ENCODE assay signal across 10 cellular contexts in the genomic region with DNA sequence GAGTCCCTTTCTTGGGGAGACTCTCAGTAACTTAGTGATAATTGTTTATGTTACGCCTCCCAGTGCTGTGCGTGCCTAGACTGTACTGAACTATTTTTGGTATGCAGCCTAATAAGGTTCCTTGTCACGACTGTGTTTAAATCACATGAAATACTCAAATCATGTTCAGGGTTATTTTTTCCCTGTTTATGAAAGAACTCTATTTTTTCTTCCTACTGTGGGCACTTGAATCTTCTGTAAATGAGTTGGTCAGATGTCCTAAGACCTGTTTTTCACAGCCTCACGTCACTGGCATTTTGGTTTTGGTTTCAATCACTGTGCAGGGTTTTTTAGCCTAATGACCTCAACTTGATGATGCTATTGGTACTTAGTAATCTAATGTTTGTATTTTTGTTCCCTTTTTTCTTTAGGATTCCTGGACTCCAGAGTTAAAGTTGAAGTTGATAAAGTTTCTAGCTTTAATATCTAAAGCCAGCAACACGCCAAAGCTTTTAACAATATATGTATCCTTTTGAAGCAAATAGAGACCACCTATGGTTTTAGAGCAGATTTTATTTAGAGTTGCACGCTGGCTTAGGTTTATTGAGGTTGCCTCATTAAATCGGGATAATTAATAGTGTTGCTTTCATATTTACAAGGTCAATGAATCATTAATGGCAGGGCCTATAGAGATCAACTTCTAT. TPM values are rescaled to one million over a fixed set of nuclear protein-coding genes. Genes with fewer than 3 reads are reported as not detected.
DNase-seq lines count a peak whose midpoint lies in the region; ATAC-seq, FAIRE-seq and TF ChIP-seq lines count a peak whose summit lies in the region.
"Had no signal": no experiment of that assay in that cellular context is flagged by ENCODE, and none has a peak within 500 bp of the region (broad histone marks: within the 10 kb centered on the region; RNA-seq: fewer than 3 reads in every experiment).

No MANE protein-coding gene starts in this region.

- FAIRE-seq in GM19239 (lab: Jason Lieb, UNC) = peak; percentile 94
- no peak for FAIRE-seq in endothelial cell of umbilical vein (lab: Jason Lieb, UNC)
- no peak for FAIRE-seq in RCC 7860 (lab: Jason Lieb, UNC)

- H3K4me2 ChIP-seq in endothelial cell of umbilical vein (ENCODE audit: insufficient read depth, low read length) = no peak overlapping the region

- TF ChIP-seq POLR2A in endothelial cell of umbilical vein (IDR thresholded peaks at IDR 0.05; ENCODE audit: low read depth, low read length) (no peak), tibial nerve (IDR thresholded peaks at IDR 0.05) (no peak)

- no peaks in the 10 kb centered on the region for H3K79me2 ChIP-seq in endothelial cell of umbilical vein (ENCODE audit: control insufficient read depth, insufficient read depth, low read length)

- intact Hi-C loops in endothelial cell of umbilical vein (cut with micrococcal nuclease) = no loop called here

- no peaks in the 10 kb centered on the region for H3K9me1 ChIP-seq in endothelial cell of umbilical vein (replicated peaks; ENCODE audit: control insufficient read depth, extremely low read depth, insufficient read depth, low read length)

- no peak overlapping the region for H2AFZ ChIP-seq in endothelial cell of umbilical vein (ENCODE audit: low read depth, low read length)

- peaks cover 0 to 2% of the 10 kb centered on the region in 2 experiments for H3K36me3 ChIP-seq in endothelial cell of umbilical vein (ENCODE audit: control insufficient read depth in 2 of 2, extremely low read depth in 1 of 2, insufficient read depth in 2 of 2, low read length in 2 of 2)
- peaks cover 0 to 24% (median 0%) of the 10 kb centered on the region in 3 donors for H3K36me3 ChIP-seq in tibial nerve

- DNase-seq in GM19239 (ENCODE audit: insufficient read length, low spot score) (no peak), endothelial cell of umbilical vein (ENCODE audit: low read depth, low spot score) (peak; percentile 17), tibial nerve (ENCODE audit: low spot score in 2 of 2) (no peak), DMS79 treated with DMSO at 0.1 percent for 48 hours (lab: John Stamatoyannopoulos, UW) (no peak), RCC 7860 (ENCODE audit: low spot score) (no peak)
- no peak for DNase-seq in stimulated activated naive CD4-positive, alpha-beta T cell treated with Interleukin-2 at 50 U/mL for 16 hours (lab: John Stamatoyannopoulos, UW)
- no peak for DNase-seq in activated CD4-positive, alpha-beta T cell treated with anti-CD3 and anti-CD28 coated beads, Interleukin-2, amount 50 U/mL, for 48 hours
- DNase-seq: activated B cell treated with CpG ODN at 0.5 μM for 24 hours, head of caudate nucleus had no signal

- dilution Hi-C loops in endothelial cell of umbilical vein (cut with MboI; ENCODE audit: extremely low pct_ligation_motif_present, low sequenced_read_pairs) = no loop called here

- CTCF ChIA-PET in endothelial cell of umbilical vein (lab: Charles Lee) = interaction anchor here (1.6 kb wide), 1 partner anchor 119 kb away, joined by 4 read pairs; no protein-coding TSS in a partner anchor

- no peak overlapping the region for H3K27ac ChIP-seq in endothelial cell of umbilical vein (ENCODE audit: insufficient read depth, low read depth, low read length)
- H3K27ac ChIP-seq in tibial nerve = peak overlapping the region; percentile 43 to 80 (median 58)

- H3K27me3 ChIP-seq in endothelial cell of umbilical vein (ENCODE audit: control insufficient read depth in 2 of 2, insufficient read depth in 2 of 2, low read length in 2 of 2) (no peaks in the 10 kb centered on the region), tibial nerve (no peaks in the 10 kb centered on the region)

- peak in 1 of 2 donors; percentile 37 for TF ChIP-seq EP300 in tibial nerve (IDR thresholded peaks at IDR 0.05)

- H3K9me3 ChIP-seq in endothelial cell of umbilical vein (replicated peaks; ENCODE audit: control insufficient read depth, insufficient read depth, low read length) = no peaks in the 10 kb centered on the region
- no peaks in the 10 kb centered on the region for H3K9me3 ChIP-seq in tibial nerve

- H3K9ac ChIP-seq in endothelial cell of umbilical vein (replicated peaks; ENCODE audit: extremely low read depth, insufficient read depth, low read length) = no peak overlapping the region

- H4K20me1 ChIP-seq in endothelial cell of umbilical vein (replicated peaks; ENCODE audit: control insufficient read depth, extremely low read depth, insufficient read depth, low read length) = no peaks in the 10 kb centered on the region

- H3K4me1 ChIP-seq in endothelial cell of umbilical vein (ENCODE audit: control insufficient read depth, extremely low read depth, insufficient read depth, low read length) = no peaks in the 10 kb centered on the region
- peaks cover 0 to 15% (median 4%) of the 10 kb centered on the region in 4 donors for H3K4me1 ChIP-seq in tibial nerve

- WGBS in tibial nerve, 2 donors = 50 to 52% methylated on average over 7 of the region's 7 CpGs

- POLR2A ChIA-PET in endothelial cell of umbilical vein (lab: Charles Lee) = no interaction called here

- peak; percentile 45 for ATAC-seq in HG03103 (IDR thresholded peaks at IDR 0.05; ENCODE audit: low read depth, unreplicated experiment)

- TF ChIP-seq CTCF in endothelial cell of umbilical vein (IDR thresholded peaks at IDR 0.05; ENCODE audit: extremely low read depth in 1 of 2, insufficient read depth in 1 of 2, low read depth in 1 of 2, low read length in 2 of 2) (no peak), tibial nerve (IDR thresholded peaks at IDR 0.05) (no peak)

- BruUV-seq in endothelial cell of umbilical vein (replicated peaks; lab: Mats Ljungman, UMichigan) = no TSS peak

- H3K4me3 ChIP-seq in endothelial cell of umbilical vein (replicated peaks in 1 of 3; ENCODE audit: insufficient read depth in 1 of 3, low read depth in 1 of 3, low read length in 3 of 3) (no peak overlapping the region), tibial nerve (no peak overlapping the region)

TF ChIP-seq in endothelial cell of umbilical vein, 7 proteins besides CTCF, POLR2A, EP300 and RAD21:
- TF ChIP-seq GATA2 (IDR thresholded peaks at IDR 0.05; ENCODE audit: insufficient read depth, insufficient read length, low read depth, low read length) (no peak), EZH2 (IDR thresholded peaks at IDR 0.05; ENCODE audit: borderline replicate concordance, low read depth, low read length, severe bottlenecking) (no peak), POLR2AphosphoS5 (IDR thresholded peaks at IDR 0.05; ENCODE audit: insufficient read depth, low read depth, low read length) (no peak), FOS (IDR thresholded peaks at IDR 0.05; ENCODE audit: borderline replicate concordance, insufficient read depth, low read length) (no peak), MYC (IDR thresholded peaks at IDR 0.05; ENCODE audit: low read depth, low read length) (no peak), JUN (IDR thresholded peaks at IDR 0.05; ENCODE audit: borderline replicate concordance, insufficient read depth, insufficient read length, low read depth) (no peak)
- TF ChIP-seq, protein P1, sequence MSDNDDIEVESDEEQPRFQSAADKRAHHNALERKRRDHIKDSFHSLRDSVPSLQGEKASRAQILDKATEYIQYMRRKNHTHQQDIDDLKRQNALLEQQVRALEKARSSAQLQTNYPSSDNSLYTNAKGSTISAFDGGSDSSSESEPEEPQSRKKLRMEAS (IDR thresholded peaks at IDR 0.05; ENCODE audit: insufficient read depth, insufficient read length) = no peak
TF ChIP-seq in endothelial cell of umbilical vein: peak in this region for 0.

RNA-seq across cellular contexts. Expression of a gene that starts 24.0 kb away (rescaled TPM):
- 19.3 and 24.2 TPM in 2 replicates for total RNA-seq in endothelial cell of umbilical vein
- 13.7 and 16.4 TPM in 2 replicates for polyA plus RNA-seq in endothelial cell of umbilical vein
- polyA plus RNA-seq in endothelial cell of umbilical vein (2011; cell fraction: cytosol; rRNA removed) = 17.0 and 19.5 TPM in 2 replicates
- 24.7 and 27.7 TPM in 2 replicates for polyA plus RNA-seq in endothelial cell of umbilical vein (2011; cell fraction: nucleus; rRNA removed)
- 19.3 TPM in 2 replicates for polyA plus RNA-seq in endothelial cell of umbilical vein (2012)
- 37.6 and 53.8 TPM in 2 replicates for polyA minus RNA-seq in endothelial cell of umbilical vein
- 6.8 TPM for polyA minus RNA-seq in endothelial cell of umbilical vein (2011; cell fraction: cytosol; rRNA and poly(A)+ RNA removed)
- 33.1 and 44.2 TPM in 2 replicates for polyA minus RNA-seq in endothelial cell of umbilical vein (2011; cell fraction: nucleus; rRNA and poly(A)+ RNA removed)
- 10 to 100 TPM in 3 of 4 donors, 1 to 10 TPM in 1; 8.7 to 30.0 (median 18.6) TPM for total RNA-seq in tibial nerve
